In genomic region chr1:201465698-201466290, GRCh38 we compare ENCODE assay signal across 13 cellular contexts. TPM values are rescaled to one million over a fixed set of nuclear protein-coding genes. Genes with fewer than 3 reads are reported as not detected.
A peak's percentile ranks its signal among the peaks of the same experiment; 100 is the strongest.
DNase-seq lines count a peak whose midpoint lies in the region; ATAC-seq, FAIRE-seq and TF ChIP-seq lines count a peak whose summit lies in the region.
"Had no signal": no experiment of that assay in that cellular context is flagged by ENCODE, and none has a peak within 500 bp of the region (broad histone marks: within the 10 kb centered on the region; RNA-seq: fewer than 3 reads in every experiment).

No MANE protein-coding gene starts in this region.

- H3K9me2 ChIP-seq in GM23248 (ENCODE audit: insufficient read depth) = no peaks in the 10 kb centered on the region

- POLR2A ChIA-PET in MCF 10A (lab: Yijun Ruan, JAX) = interaction anchor here (0.8 to 43.8 kb wide), 7 partner anchors 9 to 205 kb away, joined by 3 to 1388 read pairs (median 14); partner anchors contain the start of genes CSRP1 and PHLDA3

- in situ Hi-C loops in GM23248 (cut with MboI) = no loop called here
- in situ Hi-C loops in KBM-7 (cut with MboI; ENCODE audit: low pct_unique_long_range_greater_than_20kb, low sequenced_read_pairs) = no loop called here

- peak overlapping the region; percentile 97 for H3K4me3 Mint-ChIP-seq in MCF 10A (ENCODE audit: unreplicated experiment)
- H3K4me3 Mint-ChIP-seq in effector memory CD8-positive, alpha-beta T cell = no peak overlapping the region
- H3K4me3 Mint-ChIP-seq: activated B cell treated with CpG ODN at 0.5 μM for 24 hours had no signal

- TF ChIP-seq EP300 in stomach (IDR thresholded peaks at IDR 0.05) = no peak

- TSS peak; percentile 2 for BruUV-seq in MCF 10A (replicated peaks; lab: Mats Ljungman, UMichigan)

- DNase-seq in GM23248 (no peak), MCF 10A (ENCODE audit: unreplicated experiment) (no peak), keratinocyte (ENCODE audit: low read depth, low spot score) (no peak), stomach (no peak), NCI-H1930 (lab: John Stamatoyannopoulos, UW) (no peak), KBM-7 (no peak)
- no peak for DNase-seq in effector memory CD8-positive, alpha-beta T cell
- DNase-seq: activated B cell treated with CpG ODN at 0.5 μM for 24 hours; H9; hypothalamus; NCI-H345; stimulated activated naive CD8-positive, alpha-beta T cell treated with anti-CD3 and anti-CD28 coated beads, Interleukin-15, Interleukin-2, amounts not matched to agents 100 U/mL and 50 U/mL, for 24 hours had no signal

- H3K27me3 ChIP-seq in GM23248 (replicated peaks; ENCODE audit: insufficient read depth) (no peaks in the 10 kb centered on the region), keratinocyte (ENCODE audit: control insufficient read depth, extremely low read depth, insufficient read depth, low read length) (no peaks in the 10 kb centered on the region), stomach (peaks cover 0 to 32% (median 10%) of the 10 kb centered on the region in 3 donors)

- peaks cover 30% of the 10 kb centered on the region for H3K4me1 ChIP-seq in GM23248 (ENCODE audit: insufficient read depth)
- H3K4me1 ChIP-seq in keratinocyte (ENCODE audit: control insufficient read depth, extremely low read depth, insufficient read depth, low read length) = peaks cover 44% of the 10 kb centered on the region
- peaks cover 52 to 83% (median 74%) of the 10 kb centered on the region in 4 donors for H3K4me1 ChIP-seq in stomach

- CTCF ChIA-PET in MCF 10A (lab: Yijun Ruan, JAX) = interaction anchor here (0.7 to 70.3 kb wide), 4 partner anchors 17 to 77 kb away, joined by 4 to 3816 read pairs (median 202); partner anchors contain the start of gene CSRP1

- H3K4me3 ChIP-seq in GM23248 (peak overlapping the region; percentile 100), keratinocyte (ENCODE audit: control insufficient read depth in 2 of 3, extremely low read depth in 1 of 3, insufficient read depth in 2 of 3, low read depth in 1 of 3, low read length in 3 of 3) (peak overlapping the region; percentile 47 to 100 (median 97)), stomach (peak overlapping the region; percentile 71 to 89 (median 79))

- no peak for ATAC-seq in GM21390 (IDR thresholded peaks at IDR 0.05; ENCODE audit: unreplicated experiment)
- ATAC-seq in effector memory CD8-positive, alpha-beta T cell (replicated peaks) = no peak
- ATAC-seq: stimulated activated naive CD8-positive, alpha-beta T cell treated with anti-CD3 and anti-CD28 coated beads, Interleukin-15, Interleukin-2, amounts not matched to agents 100 U/mL and 50 U/mL, for 24 hours had no signal

- dilution Hi-C loops in keratinocyte (cut with MboI; ENCODE audit: extremely low pct_ligation_motif_present, low sequenced_read_pairs) = no loop called here

- H3K27ac ChIP-seq in GM23248 (peak overlapping the region; percentile 98; the same call in 1 of the 2 replicates), keratinocyte (ENCODE audit: control insufficient read depth, insufficient read depth, low read length) (peak overlapping the region; percentile 42), stomach (peak overlapping the region in 4 of 5 donors; percentile 88 to 94 (median 90))

- no peaks in the 10 kb centered on the region for H3K9me1 ChIP-seq in keratinocyte (ENCODE audit: control insufficient read depth, extremely low read depth, insufficient read depth, low read length)

- intact Hi-C loops in MCF 10A (cut with micrococcal nuclease) = loop anchor here (1.0 kb wide), 1 partner anchor 17 kb away; no protein-coding TSS in a partner anchor
- intact Hi-C loops in stomach (cut with DNase I; ENCODE audit: low total_unique reads) = no loop called here

- H3K4me2 ChIP-seq in GM23248 (ENCODE audit: unreplicated experiment) (peak overlapping the region; percentile 96), keratinocyte (ENCODE audit: control insufficient read depth, extremely low read depth, insufficient read depth, low read depth, low read length) (peak overlapping the region; percentile 74)

- H4K20me1 ChIP-seq in GM23248 (ENCODE audit: insufficient read depth) (no peaks in the 10 kb centered on the region), keratinocyte (ENCODE audit: control insufficient read depth, extremely low read depth, insufficient read depth, low read length) (peaks cover 4% of the 10 kb centered on the region)

- peak overlapping the region; percentile 91 for H3K9ac ChIP-seq in GM23248
- peak overlapping the region; percentile 99 for H3K9ac ChIP-seq in keratinocyte (ENCODE audit: control insufficient read depth, extremely low read depth, insufficient read depth, low read length)

- peaks cover 22% of the 10 kb centered on the region; the same call in 1 of the 2 replicates for H3K36me3 ChIP-seq in GM23248 (ENCODE audit: low read depth)
- H3K36me3 ChIP-seq in keratinocyte (ENCODE audit: control insufficient read depth in 2 of 2, extremely low read depth in 1 of 2, insufficient read depth in 2 of 2, low read length in 2 of 2) = peaks cover 14 to 19% of the 10 kb centered on the region in 2 experiments
- H3K36me3 ChIP-seq in stomach = peaks cover 9 to 22% (median 18%) of the 10 kb centered on the region in 4 donors

- no peaks in the 10 kb centered on the region for H3K9me3 Mint-ChIP-seq in MCF 10A (ENCODE audit: unreplicated experiment)
- H3K9me3 Mint-ChIP-seq in effector memory CD8-positive, alpha-beta T cell = no peaks in the 10 kb centered on the region
- H3K9me3 Mint-ChIP-seq: activated B cell treated with CpG ODN at 0.5 μM for 24 hours, H9 had no signal

- TF ChIP-seq CTCF in MCF 10A (IDR thresholded peaks at IDR 0.05; ENCODE audit: unreplicated experiment) (no peak), keratinocyte (optimal IDR thresholded peaks at IDR 0.05 in 1 of 3, IDR thresholded peaks at IDR 0.05 in 1 of 3, conservative IDR thresholded peaks at IDR 0.05 in 1 of 3; ENCODE audit: extremely low read depth in 1 of 3, insufficient read depth in 2 of 3, low read length in 3 of 3) (no peak), stomach (IDR thresholded peaks at IDR 0.05) (no peak)

- WGBS in GM23248 (ENCODE audit: low coverage in 1 of 2, low lambda C conversion rate in 2 of 2, missing lambda C conversion rate in 2 of 2), 2 experiments = 79 to 82% methylated on average over 9 of the region's 9 CpGs
- 75 to 89% (median 84%) methylated on average over 8 to 9 of the region's 9 CpGs for WGBS in stomach, 5 donors

- TF ChIP-seq POLR2A in stomach (IDR thresholded peaks at IDR 0.05) = no peak

- no peak for FAIRE-seq in keratinocyte (lab: Jason Lieb, UNC)

- H3K9me3 ChIP-seq in GM23248 (ENCODE audit: low read depth) = no peaks in the 10 kb centered on the region
- H3K9me3 ChIP-seq in keratinocyte (ENCODE audit: control insufficient read depth, low read depth, low read length) = no peaks in the 10 kb centered on the region
- H3K9me3 ChIP-seq in stomach = no peaks in the 10 kb centered on the region

- peaks cover 50% of the 10 kb centered on the region for H3F3A ChIP-seq in GM23248 (ENCODE audit: insufficient read depth)

- H3K27ac Mint-ChIP-seq in MCF 10A (ENCODE audit: low read depth, unreplicated experiment) = peak overlapping the region; percentile 90
- no peak overlapping the region for H3K27ac Mint-ChIP-seq in effector memory CD8-positive, alpha-beta T cell
- H3K27ac Mint-ChIP-seq: activated B cell treated with CpG ODN at 0.5 μM for 24 hours had no signal

- H3K27me3 Mint-ChIP-seq in MCF 10A (ENCODE audit: insufficient read depth, unreplicated experiment) = no peaks in the 10 kb centered on the region
- peaks cover 41 to 69% of the 10 kb centered on the region in 2 donors for H3K27me3 Mint-ChIP-seq in effector memory CD8-positive, alpha-beta T cell

- H3K4me1 Mint-ChIP-seq in MCF 10A (ENCODE audit: insufficient read depth, unreplicated experiment) = peaks cover 61% of the 10 kb centered on the region
- H3K4me1 Mint-ChIP-seq in effector memory CD8-positive, alpha-beta T cell (ENCODE audit: low read depth in 2 of 2) = peaks cover 0 to 5% of the 10 kb centered on the region in 2 donors

- H3K36me3 Mint-ChIP-seq in MCF 10A (ENCODE audit: insufficient read depth, unreplicated experiment) = peaks cover 82% of the 10 kb centered on the region
- peaks cover 5% of the 10 kb centered on the region for H3K36me3 Mint-ChIP-seq in effector memory CD8-positive, alpha-beta T cell (ENCODE audit: insufficient read depth)

- peaks cover 54% of the 10 kb centered on the region for H3K79me2 ChIP-seq in GM23248 (ENCODE audit: insufficient read depth)
- H3K79me2 ChIP-seq in keratinocyte (ENCODE audit: control insufficient read depth, insufficient read depth, low read length) = peaks cover 41% of the 10 kb centered on the region

- H2AFZ ChIP-seq in GM23248 = no peak overlapping the region
- no peak overlapping the region for H2AFZ ChIP-seq in keratinocyte (ENCODE audit: control insufficient read depth, low read length)

RNA-seq across cellular contexts. Expression of gene PHLDA3, which starts 3.2 kb away (rescaled TPM):
- 148 and 162 TPM in 2 replicates for total RNA-seq in GM23248 (2014; rRNA removed; shearing (Covaris generic))
- polyA plus RNA-seq in GM23248 (2016; fragmentation: Nextera tagmentation; extraction: Ambion mirVana) (112 and 117 TPM in 2 replicates), keratinocyte (47.0 to 104 TPM (median 48.2 TPM) in 3 replicates), stomach (10 to 100 TPM; 21.5 to 45.4 (median 29.9) TPM)
- total RNA-seq in MCF 10A (2022) (169 and 204 TPM in 2 replicates), stomach (10 to 100 TPM in 4 of 5 donors, 1 to 10 TPM in 1; 4.0 to 66.5 (median 12.7) TPM)
- polyA plus RNA-seq in keratinocyte (2011; ENCODE audit: low read depth) = 40.1 TPM
- 27.2 and 66.8 TPM in 2 replicates for polyA plus RNA-seq in keratinocyte (2011; cell fraction: cytosol; rRNA removed)
- polyA plus RNA-seq in keratinocyte (2011; cell fraction: nucleus; rRNA removed) = 42.1 and 67.8 TPM in 2 replicates
- 76.2 TPM in 2 replicates for polyA plus RNA-seq in keratinocyte (2012; ENCODE audit: low replicate concordance)
- polyA minus RNA-seq in keratinocyte = 21.0 to 38.8 TPM (median 36.7 TPM) in 3 replicates
- 107 TPM for polyA minus RNA-seq in keratinocyte (2011; cell fraction: cytosol; rRNA and poly(A)+ RNA removed)
- 38.2 and 54.1 TPM in 2 replicates for polyA minus RNA-seq in keratinocyte (2011; cell fraction: nucleus; rRNA and poly(A)+ RNA removed)

RNA-seq across cellular contexts. Expression of gene CSRP1, which starts 41.1 kb away (rescaled TPM):
- total RNA-seq in GM23248 (2014; rRNA removed; shearing (Covaris generic)) = 1,160 and 1,256 TPM in 2 replicates
- polyA plus RNA-seq in GM23248 (2016; fragmentation: Nextera tagmentation; extraction: Ambion mirVana) = 510 and 529 TPM in 2 replicates
- total RNA-seq in MCF 10A (2022) = 263 and 358 TPM in 2 replicates
- polyA plus RNA-seq in keratinocyte = 165 to 200 TPM (median 168 TPM) in 3 replicates
- 22.6 TPM for polyA plus RNA-seq in keratinocyte (2011; ENCODE audit: low read depth)
- polyA plus RNA-seq in keratinocyte (2011; cell fraction: cytosol; rRNA removed) = 170 and 264 TPM in 2 replicates
- 136 and 173 TPM in 2 replicates for polyA plus RNA-seq in keratinocyte (2011; cell fraction: nucleus; rRNA removed)
- 108 and 202 TPM in 2 replicates for polyA plus RNA-seq in keratinocyte (2012; ENCODE audit: low replicate concordance)
- 136 to 283 TPM (median 152 TPM) in 3 replicates for polyA minus RNA-seq in keratinocyte
- 118 TPM for polyA minus RNA-seq in keratinocyte (2011; cell fraction: cytosol; rRNA and poly(A)+ RNA removed)
- 45.3 and 66.0 TPM in 2 replicates for polyA minus RNA-seq in keratinocyte (2011; cell fraction: nucleus; rRNA and poly(A)+ RNA removed)
- total RNA-seq in stomach = 1,000 to 10,000 TPM in 2 of 5 donors, 100 to 1,000 TPM in 3; 304 to 2,162 (median 853) TPM
- polyA plus RNA-seq in stomach = 100 to 1,000 TPM; 220 to 641 (median 274) TPM

RNA-seq across cellular contexts. Expression of gene TNNI1, which starts 44.3 kb away (rescaled TPM):
- total RNA-seq in GM23248 (2014; rRNA removed; shearing (Covaris generic)) = not detected in 2 replicates
- polyA plus RNA-seq in GM23248 (2016; fragmentation: Nextera tagmentation; extraction: Ambion mirVana) (0.20 and 2.0 TPM in 2 replicates), keratinocyte (not detected in 3 replicates), stomach (1 to 10 TPM in 1 of 3 donors, under 1 TPM in 1, not detected in 1; 0.33 to 6.1 TPM)
- total RNA-seq in MCF 10A (2022) (0.05 TPM in 1 of 2 replicates, not detected in the other), stomach (not detected)
- polyA plus RNA-seq in keratinocyte (2011; ENCODE audit: low read depth) = not detected
- polyA plus RNA-seq in keratinocyte (2011; cell fraction: cytosol; rRNA removed) = not detected in 2 replicates
- polyA plus RNA-seq in keratinocyte (2011; cell fraction: nucleus; rRNA removed) = not detected in 2 replicates
- polyA plus RNA-seq in keratinocyte (2012; ENCODE audit: low replicate concordance) = 0.86 and 1.4 TPM in 2 replicates
- polyA minus RNA-seq in keratinocyte = 0.06 TPM in 1 of 3 replicates, not detected in the others
- polyA minus RNA-seq in keratinocyte (2011; cell fraction: cytosol; rRNA and poly(A)+ RNA removed) = not detected
- polyA minus RNA-seq in keratinocyte (2011; cell fraction: nucleus; rRNA and poly(A)+ RNA removed) = 0.11 TPM in 1 of 2 replicates, not detected in the other
- total RNA-seq: activated B cell treated with CpG ODN at 0.5 μM for 24 hours, H9 had no signal

Comparison
In these comparisons a context has a peak if more than half of its experiments do, and no peak if none do; other contexts are left out.
1. H3K27ac ChIP-seq: peak in every context shown above with its lines; median percentile 98 in GM23248; 90 in stomach; 42 in keratinocyte.